In genomic region chr13:67351915-67352314, GRCh38 we compare ENCODE assay signal across 17 cellular contexts.
DNase-seq lines count a peak whose midpoint lies in the region; ATAC-seq, FAIRE-seq and TF ChIP-seq lines count a peak whose summit lies in the region.
"Had no signal": no experiment of that assay in that cellular context is flagged by ENCODE, and none has a peak within 500 bp of the region (broad histone marks: within the 10 kb centered on the region; RNA-seq: fewer than 3 reads in every experiment).

No MANE protein-coding gene starts in this region.

- no peaks in the 10 kb centered on the region for H3K4me1 ChIP-seq in kidney (ENCODE audit: control insufficient read depth in 1 of 2, insufficient read depth in 1 of 2, low read depth in 1 of 2, low read length in 2 of 2)
- no peaks in the 10 kb centered on the region for H3K4me1 ChIP-seq in PC-9 (replicated peaks; ENCODE audit: insufficient read depth)
- H3K4me1 ChIP-seq: HAP-1 had no signal

- FAIRE-seq in kidney (lab: Jason Lieb, UNC), result no peak
- FAIRE-seq: GM12891, H1 had no signal

- no peak overlapping the region for H3K4me2 ChIP-seq in PC-9

- TF ChIP-seq CTCF in epithelial cell of esophagus (IDR thresholded peaks at IDR 0.05; ENCODE audit: insufficient read depth, low read depth, low read length, missing control alignments) (no peak), fibroblast of the aortic adventitia (IDR thresholded peaks at IDR 0.05; ENCODE audit: insufficient read depth, low read length) (no peak), kidney (IDR thresholded peaks at IDR 0.05; ENCODE audit: borderline replicate concordance, extremely low read depth, insufficient read depth) (no peak), PC-9 (conservative IDR thresholded peaks at IDR 0.05) (no peak)

- H3K27ac ChIP-seq in kidney (ENCODE audit: low read depth in 2 of 2, low read length in 2 of 2), result no peak overlapping the region
- no peak overlapping the region for H3K27ac ChIP-seq in PC-9

- H3K4me3 ChIP-seq in epithelial cell of esophagus (ENCODE audit: low read length), result no peak overlapping the region
- H3K4me3 ChIP-seq in fibroblast of the aortic adventitia (ENCODE audit: low read depth, low read length), result no peak overlapping the region
- H3K4me3 ChIP-seq in kidney (ENCODE audit: low read length in 2 of 2), result no peak overlapping the region
- H3K4me3 ChIP-seq in PC-9, result no peak overlapping the region
- H3K4me3 ChIP-seq: HAP-1 had no signal

- H3F3A ChIP-seq in PC-9 (ENCODE audit: insufficient read depth, low read depth), result no peaks in the 10 kb centered on the region

- intact Hi-C loops in kidney (cut with DNase I) (no loop called here), PC-9 (cut with micrococcal nuclease; ENCODE audit: unreplicated experiment) (no loop called here)

- CTCF ChIA-PET in PC-9 (lab: Charles Lee), result no interaction called here

- no peaks in the 10 kb centered on the region for H3K79me2 ChIP-seq in PC-9 (ENCODE audit: low read depth)

- no peak overlapping the region for H3K9ac ChIP-seq in kidney (ENCODE audit: low read length in 2 of 2)

- H3K27me3 ChIP-seq in PC-9 (ENCODE audit: insufficient read depth, low read depth), result no peaks in the 10 kb centered on the region

- DNase-seq in HCEC 1CT (peak; percentile 74), amniotic epithelial cell (ENCODE audit: low read depth) (peak; percentile 79), epithelial cell of esophagus (ENCODE audit: low read depth) (peak; percentile 30), fibroblast of the aortic adventitia (ENCODE audit: low read depth) (peak; percentile 10), NCI-H146 (lab: John Stamatoyannopoulos, UW) (no peak), kidney (no peak), PC-9 (no peak)
- DNase-seq: ACHN; C1 segment of cervical spinal cord; Calu3; CD4-positive, alpha-beta T cell; DMS 273 treated with DMSO at 0.1 percent for 48 hours; HFFc6 had no signal

- no peaks in the 10 kb centered on the region for H3K9me2 ChIP-seq in PC-9 (ENCODE audit: insufficient read depth)

- H3K9me3 ChIP-seq in kidney (ENCODE audit: control insufficient read depth in 1 of 2, low read length in 2 of 2) (no peaks in the 10 kb centered on the region), PC-9 (ENCODE audit: insufficient read depth, low read depth) (no peaks in the 10 kb centered on the region)
- H3K9me3 ChIP-seq: HAP-1 had no signal

- H4K20me1 ChIP-seq in PC-9 (ENCODE audit: insufficient read depth), result no peaks in the 10 kb centered on the region

- no peaks in the 10 kb centered on the region for H3K36me3 ChIP-seq in kidney (ENCODE audit: control insufficient read depth in 1 of 2, insufficient read depth in 2 of 2, low read length in 2 of 2)
- H3K36me3 ChIP-seq in PC-9 (ENCODE audit: low read depth), result no peaks in the 10 kb centered on the region
- H3K36me3 ChIP-seq: HAP-1 had no signal

- POLR2A ChIA-PET in PC-9 (lab: Charles Lee; ENCODE audit: unreplicated experiment), result no interaction called here

- no peak overlapping the region for H2AFZ ChIP-seq in PC-9

- no TSS peak for BruUV-seq in PC-9 (replicated peaks; lab: Mats Ljungman, UMichigan)

- ATAC-seq in GM18867 (IDR thresholded peaks at IDR 0.05; ENCODE audit: unreplicated experiment), result no peak

Comparison
In these comparisons a context has a peak if more than half of its experiments do, and no peak if none do; other contexts are left out.
1. DNase-seq: peak in HCEC 1CT (single experiment), amniotic epithelial cell (single experiment), epithelial cell of esophagus (single experiment) and fibroblast of the aortic adventitia (single experiment); none in NCI-H146 (single experiment), kidney (single experiment) and PC-9 (0 of 2).